In genomic region chr3:88742066-88742465, GRCh38 we compare ENCODE assay signal across 25 cellular contexts.
"Had no signal": no experiment of that assay in that cellular context is flagged by ENCODE, and none has a peak within 500 bp of the region (broad histone marks: within the 10 kb centered on the region; RNA-seq: fewer than 3 reads in every experiment).

No MANE protein-coding gene starts in this region.

- H3K36me3 ChIP-seq: esophagus squamous epithelium, gastrocnemius medialis, neural progenitor cell, right atrium auricular region, spleen, transverse colon had no signal

- DNase-seq: activated CD4-positive, alpha-beta T cell treated with anti-CD3 and anti-CD28 coated beads for 4 hours; activated CD4-positive, alpha-beta T cell treated with anti-CD3 and anti-CD28 coated beads, Interleukin-2, amount 50 U/mL, for 4 hours; activated CD4-positive, CD25-positive, alpha-beta regulatory T cell; activated naive CD4-positive, alpha-beta T cell treated with Interleukin-2 at 50 U/mL for 16 hours; activated T-cell treated with anti-CD3 and anti-CD28 coated beads for 4 hours; activated T-cell treated with anti-CD3 and anti-CD28 coated beads, Interleukin-2, amount 50 U/mL, for 72 hours; anterior cingulate cortex; central memory CD4-positive, alpha-beta T cell; dermis blood vessel endothelial cell; effector CD4-positive, alpha-beta T cell; esophagus squamous epithelium; gastrocnemius medialis; left cardiac atrium; naive thymus-derived CD8-positive, alpha-beta T cell; occipital lobe; spleen; stimulated activated naive CD4-positive, alpha-beta T cell treated with Interleukin-2 at 50 U/mL for 16 hours; testis; transverse colon had no signal

- H3K27ac Mint-ChIP-seq: activated naive CD8-positive, alpha-beta T cell; activated T-cell treated with anti-CD3 and anti-CD28 coated beads, Interleukin-2, amount 50 U/mL, for 72 hours; mesothelial cell of epicardium; naive thymus-derived CD8-positive, alpha-beta T cell; neural progenitor cell had no signal

- H3K27me3 ChIP-seq: esophagus squamous epithelium, gastrocnemius medialis, hepatocyte, neural progenitor cell, right atrium auricular region, spleen, testis, transverse colon had no signal

- H3K4me3 ChIP-seq: esophagus squamous epithelium, gastrocnemius medialis, hepatocyte, neural progenitor cell, right atrium auricular region, spleen, testis, transverse colon had no signal

- H3K9me3 Mint-ChIP-seq: mesothelial cell of epicardium had no signal

- H3K36me3 Mint-ChIP-seq: activated naive CD8-positive, alpha-beta T cell; mesothelial cell of epicardium; naive thymus-derived CD8-positive, alpha-beta T cell; neural progenitor cell had no signal

- H3K4me2 ChIP-seq: hepatocyte, neural progenitor cell had no signal

- H3K27ac ChIP-seq: epithelial cell of prostate, esophagus squamous epithelium, gastrocnemius medialis, hepatocyte, neural progenitor cell, right atrium auricular region, spleen, testis, transverse colon had no signal

- ATAC-seq: activated T-cell treated with anti-CD3 and anti-CD28 coated beads, Interleukin-2, amount 50 U/mL, for 72 hours; gastrocnemius medialis; left cardiac atrium; naive thymus-derived CD8-positive, alpha-beta T cell had no signal

- H3K79me2 ChIP-seq: hepatocyte had no signal

- H3K4me1 Mint-ChIP-seq: mesothelial cell of epicardium; naive thymus-derived CD8-positive, alpha-beta T cell; neural progenitor cell had no signal

- H3K9me3 ChIP-seq: esophagus squamous epithelium, gastrocnemius medialis, right atrium auricular region, testis, transverse colon had no signal

- H2AFZ ChIP-seq: hepatocyte, neural progenitor cell had no signal

- H3K4me1 ChIP-seq: esophagus squamous epithelium, gastrocnemius medialis, neural progenitor cell, right atrium auricular region, spleen, testis, transverse colon had no signal

- H3K4me3 Mint-ChIP-seq: activated naive CD8-positive, alpha-beta T cell; activated T-cell treated with anti-CD3 and anti-CD28 coated beads, Interleukin-2, amount 50 U/mL, for 72 hours; mesothelial cell of epicardium; naive thymus-derived CD8-positive, alpha-beta T cell; neural progenitor cell had no signal

- H3K27me3 Mint-ChIP-seq: activated naive CD8-positive, alpha-beta T cell; naive thymus-derived CD8-positive, alpha-beta T cell had no signal
